Comparison of ENCODE assay signal across 15 cellular contexts in the genomic region with DNA sequence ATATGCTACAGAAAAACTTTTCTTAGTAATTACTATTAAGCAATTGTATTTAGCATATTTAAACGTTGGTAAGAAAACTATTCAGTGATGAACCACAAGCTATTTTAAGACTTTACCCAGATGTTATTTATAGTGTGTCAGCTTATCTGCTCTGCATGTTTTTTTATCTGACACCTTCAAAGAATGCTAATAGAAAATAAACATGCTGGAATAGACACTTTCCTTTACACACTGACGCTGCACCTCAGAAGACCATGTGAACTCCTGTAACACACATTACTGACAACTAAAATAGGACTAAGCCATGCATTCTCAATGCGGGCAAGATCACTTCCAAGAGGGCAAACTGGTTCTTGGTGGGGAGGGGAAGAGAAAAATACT. TPM values are rescaled to one million over a fixed set of nuclear protein-coding genes. Genes with fewer than 3 reads are reported as not detected.
DNase-seq lines count a peak whose midpoint lies in the region; ATAC-seq, FAIRE-seq and TF ChIP-seq lines count a peak whose summit lies in the region.
"Had no signal": no experiment of that assay in that cellular context is flagged by ENCODE, and none has a peak within 500 bp of the region (broad histone marks: within the 10 kb centered on the region; RNA-seq: fewer than 3 reads in every experiment).

No MANE protein-coding gene starts in this region.

- intact Hi-C loops in CD14-positive monocyte (cut with micrococcal nuclease), result no loop called here

- ATAC-seq in GM21576 (IDR thresholded peaks at IDR 0.05; ENCODE audit: unreplicated experiment) (peak; percentile 38), T-helper 17 cell (no peak), GM21717 (IDR thresholded peaks at IDR 0.05; ENCODE audit: unreplicated experiment) (no peak), HG02763 (IDR thresholded peaks at IDR 0.05; ENCODE audit: unreplicated experiment) (no peak)

- H3K36me3 Mint-ChIP-seq in CD14-positive monocyte, result peaks cover 2 to 4% of the 10 kb centered on the region in 2 donors
- H3K36me3 Mint-ChIP-seq in T-helper 17 cell (ENCODE audit: low read depth), result peaks cover 4% of the 10 kb centered on the region

- no peaks in the 10 kb centered on the region for H3K9me3 ChIP-seq in T-helper 17 cell (ENCODE audit: control insufficient read depth, low read length, poor library complexity, severe bottlenecking)
- H3K9me3 ChIP-seq: HAP-1, upper lobe of left lung had no signal

- H3K4me3 Mint-ChIP-seq in CD14-positive monocyte, result no peak overlapping the region
- peak overlapping the region; percentile 57 for H3K4me3 Mint-ChIP-seq in T-helper 17 cell
- H3K4me3 Mint-ChIP-seq: nephron progenitor cell had no signal

- H3K4me1 Mint-ChIP-seq in CD14-positive monocyte (peaks cover 40% of the 10 kb centered on the region), T-helper 17 cell (peaks cover 34% of the 10 kb centered on the region)

- FAIRE-seq in islet of Langerhans (lab: Jason Lieb, UNC), result peak; percentile 85

- peaks cover 0 to 3% (median 0%) of the 10 kb centered on the region in 7 donors for H3K9me3 Mint-ChIP-seq in CD14-positive monocyte

- H3K27ac Mint-ChIP-seq in CD14-positive monocyte (peak overlapping the region in 4 of 7 donors; percentile 8 to 73 (median 39)), T-helper 17 cell (peak overlapping the region; percentile 62)
- H3K27ac Mint-ChIP-seq: nephron progenitor cell had no signal

- no peak for TF ChIP-seq CTCF in CD14-positive monocyte (IDR thresholded peaks at IDR 0.05)

- DNase-seq in CD14-positive monocyte (ENCODE audit: low spot score), result no peak
- DNase-seq in T-helper 17 cell, result no peak
- no peak for DNase-seq in 8988T
- no peak for DNase-seq in NCI-H146 (lab: John Stamatoyannopoulos, UW)
- DNase-seq: NCI-H2081 treated with DMSO at 0.1 percent for 48 hours, nephron progenitor cell, spleen, T1000, upper lobe of left lung had no signal

- H3K27me3 Mint-ChIP-seq in CD14-positive monocyte (ENCODE audit: low read depth in 3 of 3) (no peaks in the 10 kb centered on the region), T-helper 17 cell (no peaks in the 10 kb centered on the region)
- H3K27me3 Mint-ChIP-seq: brain had no signal

RNA-seq across cellular contexts. Expression of a gene that starts 38.3 kb away (rescaled TPM):
- polyA plus RNA-seq in CD14-positive monocyte, result 10 to 100 TPM; 13.6 to 17.3 TPM
- total RNA-seq in T-helper 17 cell, result 10 to 100 TPM; 27.5 to 28.8 TPM
